ENCODE assay signal across 7 cellular contexts in the genomic region with DNA sequence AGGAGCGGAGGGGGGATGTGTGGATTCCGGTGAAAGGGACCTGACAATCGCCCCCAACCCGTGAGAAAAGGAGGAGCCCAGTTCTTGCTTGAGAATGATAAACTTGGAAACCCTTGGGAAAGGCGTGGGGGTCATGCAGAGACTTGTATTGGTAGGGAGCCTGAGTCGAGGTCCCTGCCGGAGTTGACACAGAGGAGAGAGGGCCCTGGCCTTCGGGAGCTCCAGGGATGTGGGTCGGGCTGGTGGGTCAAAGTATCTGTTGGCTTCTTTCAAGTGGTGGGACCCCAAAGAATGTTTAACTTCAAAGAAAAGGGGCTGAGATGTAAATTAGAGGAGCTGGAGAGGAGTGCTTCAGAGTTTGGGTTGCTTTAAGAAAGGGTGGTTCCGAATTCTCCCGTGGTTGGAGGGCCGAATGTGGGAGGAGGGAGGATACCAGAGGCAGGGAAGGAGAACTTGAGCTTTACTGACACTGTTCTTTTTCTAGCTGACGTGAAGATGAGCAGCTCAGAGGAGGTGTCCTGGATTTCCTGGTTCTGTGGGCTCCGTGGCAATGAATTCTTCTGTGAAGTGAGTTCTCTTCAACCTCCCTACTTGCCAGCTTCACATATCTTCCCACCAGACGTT. TPM values are rescaled to one million over a fixed set of nuclear protein-coding genes. Genes with fewer than 3 reads are reported as not detected.
DNase-seq lines count a peak whose midpoint lies in the region; ATAC-seq and TF ChIP-seq lines count a peak whose summit lies in the region.

No MANE protein-coding gene starts in this region.

- POLR2A ChIA-PET in activated CD4-positive, alpha-beta memory T cell treated with anti-CD3 and anti-CD28 coated beads, Interleukin-2, amount 10 ng/mL, durations not matched to agents 7 days and 5 days (lab: Charles Lee) = interaction anchor here (0.8 to 8.1 kb wide), 15 partner anchors 9 to 305 kb away, joined by 3 to 278 read pairs (median 5); partner anchors contain the start of genes ABHD16A, APOM, BAG6 and CLIC1

- H3K4me3 ChIP-seq in HFF-Myc (replicated peaks; ENCODE audit: low read depth, low read length) (peak overlapping the region; percentile 97), iPS-11a (ENCODE audit: low read depth, low read length) (peak overlapping the region; percentile 94)

- CTCF ChIA-PET in activated CD4-positive, alpha-beta memory T cell treated with anti-CD3 and anti-CD28 coated beads, Interleukin-2, amount 10 ng/mL, durations not matched to agents 7 days and 5 days (lab: Charles Lee) = interaction anchor here (0.8 to 1.7 kb wide), 8 partner anchors 23 to 223 kb away, joined by 3 to 7 read pairs (median 3); partner anchors contain the start of genes ABHD16A, HSPA1B, NEU1 and VARS1

- TF ChIP-seq CTCF in HFF-Myc (IDR thresholded peaks at IDR 0.05; ENCODE audit: low read depth, low read length, missing control alignments) (no peak), GM13977 (IDR thresholded peaks at IDR 0.05; ENCODE audit: extremely low read depth, insufficient read depth, missing control alignments) (no peak)

- peaks cover 92% of the 10 kb centered on the region for H3K36me3 Mint-ChIP-seq in activated CD4-positive, alpha-beta memory T cell treated with anti-CD3 and anti-CD28 coated beads, Interleukin-2, amount 10 ng/mL, durations not matched to agents 7 days and 5 days (ENCODE audit: low read depth)
- H3K36me3 Mint-ChIP-seq in stimulated activated naive B cell treated with anti-CD40 and anti-IgM and Interleukin-4, amounts not matched to agents 10 μg/mL and 1 μg/mL and 100 μg/mL, for 72 hours = peaks cover 56 to 76% of the 10 kb centered on the region in 2 donors

- H3K27ac Mint-ChIP-seq in activated CD4-positive, alpha-beta memory T cell treated with anti-CD3 and anti-CD28 coated beads, Interleukin-2, amount 10 ng/mL, durations not matched to agents 7 days and 5 days = peak overlapping the region; percentile 89
- peak overlapping the region; percentile 99 for H3K27ac Mint-ChIP-seq in stimulated activated naive B cell treated with anti-CD40 and anti-IgM and Interleukin-4, amounts not matched to agents 10 μg/mL and 1 μg/mL and 100 μg/mL, for 72 hours

- in situ Hi-C loops in GM13977 (cut with MboI; ENCODE audit: low pct_unique_long_range_greater_than_20kb, low sequenced_read_pairs, unreplicated experiment) = no loop called here

- DNase-seq in HFF-Myc (ENCODE audit: extremely low read depth, low read depth) (no peak), MV-4-11 (lab: John Stamatoyannopoulos, UW) (no peak), GM13977 (ENCODE audit: low spot score) (no peak)
- DNase-seq in activated CD4-positive, alpha-beta memory T cell treated with anti-CD3 and anti-CD28 coated beads, Interleukin-2, amount 10 ng/mL, durations not matched to agents 7 days and 5 days = no peak
- DNase-seq in stimulated activated naive B cell treated with anti-CD40 and anti-IgM and Interleukin-4, amounts not matched to agents 10 μg/mL and 1 μg/mL and 100 μg/mL, for 72 hours = no peak

- no peaks in the 10 kb centered on the region for H3K9me3 Mint-ChIP-seq in activated CD4-positive, alpha-beta memory T cell treated with anti-CD3 and anti-CD28 coated beads, Interleukin-2, amount 10 ng/mL, durations not matched to agents 7 days and 5 days
- no peaks in the 10 kb centered on the region for H3K9me3 Mint-ChIP-seq in stimulated activated naive B cell treated with anti-CD40 and anti-IgM and Interleukin-4, amounts not matched to agents 10 μg/mL and 1 μg/mL and 100 μg/mL, for 72 hours

- no peaks in the 10 kb centered on the region for H3K27me3 Mint-ChIP-seq in activated CD4-positive, alpha-beta memory T cell treated with anti-CD3 and anti-CD28 coated beads, Interleukin-2, amount 10 ng/mL, durations not matched to agents 7 days and 5 days
- H3K27me3 Mint-ChIP-seq in stimulated activated naive B cell treated with anti-CD40 and anti-IgM and Interleukin-4, amounts not matched to agents 10 μg/mL and 1 μg/mL and 100 μg/mL, for 72 hours = no peaks in the 10 kb centered on the region

- peaks cover 67% of the 10 kb centered on the region for H3K4me1 Mint-ChIP-seq in activated CD4-positive, alpha-beta memory T cell treated with anti-CD3 and anti-CD28 coated beads, Interleukin-2, amount 10 ng/mL, durations not matched to agents 7 days and 5 days
- peaks cover 39 to 70% of the 10 kb centered on the region in 2 donors for H3K4me1 Mint-ChIP-seq in stimulated activated naive B cell treated with anti-CD40 and anti-IgM and Interleukin-4, amounts not matched to agents 10 μg/mL and 1 μg/mL and 100 μg/mL, for 72 hours

- peak overlapping the region; percentile 86 for H3K4me3 Mint-ChIP-seq in activated CD4-positive, alpha-beta memory T cell treated with anti-CD3 and anti-CD28 coated beads, Interleukin-2, amount 10 ng/mL, durations not matched to agents 7 days and 5 days
- peak overlapping the region; percentile 98 for H3K4me3 Mint-ChIP-seq in stimulated activated naive B cell treated with anti-CD40 and anti-IgM and Interleukin-4, amounts not matched to agents 10 μg/mL and 1 μg/mL and 100 μg/mL, for 72 hours

- ATAC-seq in stimulated activated naive B cell treated with anti-CD40 and anti-IgM and Interleukin-4, amounts not matched to agents 10 μg/mL and 1 μg/mL and 100 μg/mL, for 72 hours (replicated peaks) = no peak
- no peak for ATAC-seq in HG03342 (IDR thresholded peaks at IDR 0.05; ENCODE audit: unreplicated experiment)

RNA-seq across cellular contexts. Expression of gene CSNK2B, which starts 0.6 kb away (rescaled TPM):
- total RNA-seq in activated CD4-positive, alpha-beta memory T cell treated with anti-CD3 and anti-CD28 coated beads, Interleukin-2, amount 10 ng/mL, durations not matched to agents 7 days and 5 days = 100 to 1,000 TPM; 199 to 212 TPM

RNA-seq across cellular contexts. Expression of gene GPANK1, which starts 1.7 kb away (rescaled TPM):
- 10 to 100 TPM; 33.6 to 35.2 TPM for total RNA-seq in activated CD4-positive, alpha-beta memory T cell treated with anti-CD3 and anti-CD28 coated beads, Interleukin-2, amount 10 ng/mL, durations not matched to agents 7 days and 5 days

RNA-seq across cellular contexts. Expression of gene LY6G5B, which starts 3.3 kb away (rescaled TPM):
- total RNA-seq in activated CD4-positive, alpha-beta memory T cell treated with anti-CD3 and anti-CD28 coated beads, Interleukin-2, amount 10 ng/mL, durations not matched to agents 7 days and 5 days = 10 to 100 TPM; 16.7 to 17.2 TPM

RNA-seq across cellular contexts. Expression of gene C6orf47, which starts 5.9 kb away (rescaled TPM):
- 10 to 100 TPM; 26.4 to 26.7 TPM for total RNA-seq in activated CD4-positive, alpha-beta memory T cell treated with anti-CD3 and anti-CD28 coated beads, Interleukin-2, amount 10 ng/mL, durations not matched to agents 7 days and 5 days

RNA-seq across cellular contexts. Expression of gene APOM, which starts 10.8 kb away (rescaled TPM):
- total RNA-seq in activated CD4-positive, alpha-beta memory T cell treated with anti-CD3 and anti-CD28 coated beads, Interleukin-2, amount 10 ng/mL, durations not matched to agents 7 days and 5 days = 1 to 10 TPM; 2.9 to 3.6 TPM
